ENCODE assay signal across 8 cellular contexts in the genomic region with DNA sequence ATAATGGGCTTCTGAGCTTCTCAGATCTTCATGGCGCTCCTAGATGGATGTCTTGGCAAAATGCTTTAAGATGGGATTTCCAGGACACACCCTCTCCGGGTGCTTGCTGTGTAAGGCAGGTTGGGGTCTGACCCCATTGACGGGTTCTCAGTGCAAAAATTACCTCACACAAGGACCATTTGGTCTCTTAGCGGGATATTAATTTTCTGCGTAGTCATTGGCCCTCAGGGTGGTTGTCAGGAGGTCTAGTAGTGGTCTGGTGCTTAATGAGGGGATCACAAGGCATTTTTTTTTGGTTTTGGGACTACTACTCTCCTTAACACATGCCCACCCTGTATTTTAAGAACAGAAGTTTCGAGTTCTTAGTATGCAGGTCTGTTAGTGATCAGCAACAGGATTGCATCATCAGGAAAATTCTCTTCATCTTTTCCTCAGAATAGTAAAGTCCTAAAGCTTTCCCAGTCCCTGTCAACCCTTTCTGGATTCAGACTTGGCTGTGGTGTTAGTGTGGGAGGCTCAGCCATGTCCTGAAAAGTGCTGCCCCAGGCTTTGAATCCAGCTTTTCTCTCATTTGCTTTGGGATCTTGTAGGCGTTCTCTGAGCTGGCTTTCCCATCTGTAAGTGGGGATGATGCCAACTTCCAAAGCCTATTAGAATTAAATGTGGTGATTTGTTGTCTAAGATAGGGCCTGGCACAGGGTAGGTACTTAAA. TPM values are rescaled to one million over a fixed set of nuclear protein-coding genes. Genes with fewer than 3 reads are reported as not detected.
A peak's percentile ranks its signal among the peaks of the same experiment; 100 is the strongest.
DNase-seq lines count a peak whose midpoint lies in the region; ATAC-seq and TF ChIP-seq lines count a peak whose summit lies in the region.

No MANE protein-coding gene starts in this region.

- peak overlapping the region; percentile 99 for H3K4me2 ChIP-seq in mammary epithelial cell (ENCODE audit: insufficient read depth, low read depth, low read length)

- peak overlapping the region; percentile 4; the same call in 1 of the 2 replicates for H3K9ac ChIP-seq in HUES64 (ENCODE audit: low read depth, low read length)
- peak overlapping the region; percentile 66 for H3K9ac ChIP-seq in mammary epithelial cell (ENCODE audit: insufficient read depth, low read length)

- ATAC-seq in GM21529 (IDR thresholded peaks at IDR 0.05; ENCODE audit: unreplicated experiment), result no peak

- dilution Hi-C loops in mammary epithelial cell (cut with HindIII; ENCODE audit: low sequenced_read_pairs), result loop anchor here (5.0 kb wide), 1 partner anchor 36 kb away; no protein-coding TSS in a partner anchor

- POLR2A ChIA-PET in A673 (lab: Charles Lee; ENCODE audit: low non-redundant PET), result no interaction called here

- in situ Hi-C loops in mammary epithelial cell (cut with MboI; ENCODE audit: low sequenced_read_pairs in 2 of 2), result no loop called here

- no peak overlapping the region for H2AFZ ChIP-seq in mammary epithelial cell (ENCODE audit: low read depth, low read length)

- H3K79me2 ChIP-seq in mammary epithelial cell (ENCODE audit: insufficient read depth, low read length), result peaks cover 77% of the 10 kb centered on the region

- H3K4me3 ChIP-seq in A673 (ENCODE audit: low read depth, low read length, poor library complexity, severe bottlenecking) (peak overlapping the region; percentile 92), HUES64 (ENCODE audit: low read length) (peak overlapping the region; percentile 91), mammary epithelial cell (replicated peaks in 1 of 3; ENCODE audit: insufficient read depth in 1 of 3, low read depth in 2 of 3, low read length in 3 of 3) (peak overlapping the region; percentile 55 to 94 (median 94))

- 94% methylated on average over 7 of the region's 7 CpGs for WGBS in HUES64
- WGBS in mammary epithelial cell (ENCODE audit: low coverage, missing lambda C conversion rate), result 3% methylated on average over 6 of the region's 7 CpGs

- peaks cover 30% of the 10 kb centered on the region for H3K4me1 ChIP-seq in A673 (ENCODE audit: insufficient read depth, low read length, poor library complexity, severe bottlenecking)
- peaks cover 31% of the 10 kb centered on the region for H3K4me1 ChIP-seq in HUES64 (ENCODE audit: insufficient read depth, low read length)
- H3K4me1 ChIP-seq in mammary epithelial cell (ENCODE audit: insufficient read depth, low read length), result peaks cover 54% of the 10 kb centered on the region

- CTCF ChIA-PET in A673 (lab: Charles Lee), result no interaction called here
- CTCF ChIA-PET in mammary epithelial cell (lab: Charles Lee; ENCODE audit: low non-redundant PET), result no interaction called here

- no peaks in the 10 kb centered on the region for H4K20me1 ChIP-seq in mammary epithelial cell (ENCODE audit: insufficient read depth, low read length)

- intact Hi-C loops in A673 (cut with micrococcal nuclease; ENCODE audit: unreplicated experiment) (no loop called here), mammary epithelial cell (cut with micrococcal nuclease) (no loop called here)

- TF ChIP-seq CTCF in A673 (conservative IDR thresholded peaks at IDR 0.05; ENCODE audit: low read depth, low read length) (no peak), mammary epithelial cell (conservative IDR thresholded peaks at IDR 0.05 in 1 of 2, IDR thresholded peaks at IDR 0.05 in 1 of 2; ENCODE audit: extremely low read depth in 1 of 2, insufficient read depth in 1 of 2, low read depth in 1 of 2, low read length in 2 of 2) (no peak)

- H3K36me3 ChIP-seq in A673 (ENCODE audit: insufficient read depth, low read length, poor library complexity, severe bottlenecking) (peaks cover 14% of the 10 kb centered on the region), HUES64 (ENCODE audit: insufficient read depth, low read length) (peaks cover 30% of the 10 kb centered on the region), mammary epithelial cell (ENCODE audit: insufficient read depth, low read length) (peaks cover 5% of the 10 kb centered on the region)

- H3K27me3 ChIP-seq in A673 (replicated peaks; ENCODE audit: insufficient read depth, low read depth, low read length, poor library complexity), result no peaks in the 10 kb centered on the region
- no peaks in the 10 kb centered on the region for H3K27me3 ChIP-seq in HUES64 (ENCODE audit: insufficient read depth, low read length)
- no peaks in the 10 kb centered on the region for H3K27me3 ChIP-seq in mammary epithelial cell (ENCODE audit: insufficient read depth, low read length)

- no TSS peak for BruUV-seq in A673 (replicated peaks; lab: Mats Ljungman, UMichigan)
- no TSS peak for BruUV-seq in mammary epithelial cell (replicated peaks; lab: Mats Ljungman, UMichigan)

- H3K27ac ChIP-seq in A673 (ENCODE audit: low read depth, low read length, poor library complexity, severe bottlenecking), result peak overlapping the region; percentile 98
- H3K27ac ChIP-seq in HUES64 (ENCODE audit: low read depth, low read length), result no peak overlapping the region
- peak overlapping the region; percentile 56 for H3K27ac ChIP-seq in mammary epithelial cell (ENCODE audit: insufficient read depth, low read depth, low read length)

- no peak for DNase-seq in A673 (ENCODE audit: low spot score)
- no peak for DNase-seq in mammary epithelial cell
- DNase-seq in middle frontal gyrus (ENCODE audit: extremely low spot score, low spot score), result peak; percentile 28
- no peak for DNase-seq in islet precursor cell
- DNase-seq in H4 (ENCODE audit: low spot score), result no peak
- no peak for DNase-seq in NCI-H1417 treated with DMSO at 0.1 percent for 48 hours (lab: John Stamatoyannopoulos, UW)

- H3K9me3 ChIP-seq in A673 (ENCODE audit: low read depth, low read length, poor library complexity, severe bottlenecking), result no peaks in the 10 kb centered on the region
- no peaks in the 10 kb centered on the region for H3K9me3 ChIP-seq in HUES64 (ENCODE audit: insufficient read depth, low read depth, low read length)
- H3K9me3 ChIP-seq in mammary epithelial cell (replicated peaks; ENCODE audit: insufficient read depth, low read length), result no peaks in the 10 kb centered on the region

RNA-seq across cellular contexts. Expression of a gene that starts 2.8 kb away (rescaled TPM):
- total RNA-seq in A673 (2021) (119 and 124 TPM in 2 replicates), mammary epithelial cell (100 to 1,000 TPM in 1 of 2 donors, 10 to 100 TPM in 1; 87.7 to 118 TPM)
- polyA plus RNA-seq in HUES64 (2013, experiment 1 of 2), result 39.6 TPM
- 41.3 TPM for polyA plus RNA-seq in HUES64 (2013, experiment 2 of 2)
- 79.1 TPM for polyA plus RNA-seq in mammary epithelial cell
- 150 TPM for polyA minus RNA-seq in mammary epithelial cell
- total RNA-seq in H4 (2014; rRNA removed; shearing (Covaris generic)), result 58.2 and 63.1 TPM in 2 replicates

RNA-seq across cellular contexts. Expression of a gene that starts 39.0 kb away (rescaled TPM):
- total RNA-seq in A673 (2021) (30.2 and 39.8 TPM in 2 replicates), mammary epithelial cell (10 to 100 TPM; 35.2 to 50.0 TPM)
- 52.6 TPM for polyA plus RNA-seq in HUES64 (2013, experiment 1 of 2)
- polyA plus RNA-seq in HUES64 (2013, experiment 2 of 2), result 52.4 TPM
- polyA plus RNA-seq in mammary epithelial cell, result 37.6 TPM
- polyA minus RNA-seq in mammary epithelial cell, result 20.3 TPM
- 12.1 and 14.0 TPM in 2 replicates for total RNA-seq in H4 (2014; rRNA removed; shearing (Covaris generic))
